ENCODE assay signal across 22 cellular contexts in the genomic region with DNA sequence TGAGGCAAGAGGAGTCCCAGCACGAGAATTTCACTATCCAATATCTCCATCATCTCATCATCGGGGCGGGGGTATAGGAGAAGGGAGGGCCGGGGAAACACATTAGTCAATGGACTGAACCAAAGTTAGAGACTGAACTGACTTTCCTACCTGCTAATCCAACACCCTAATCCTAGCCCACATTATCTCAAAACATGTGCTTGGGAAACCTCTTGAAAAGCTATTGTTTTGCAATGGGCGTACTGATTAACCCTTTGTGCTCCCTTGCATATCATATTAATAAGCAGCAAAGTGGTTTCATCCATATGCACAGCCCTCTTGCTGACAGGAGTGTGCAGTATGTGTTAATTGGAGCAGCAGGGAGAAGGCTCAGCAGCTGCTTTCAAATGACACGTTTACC.
DNase-seq lines count a peak whose midpoint lies in the region; ATAC-seq and TF ChIP-seq lines count a peak whose summit lies in the region.
"Had no signal": no experiment of that assay in that cellular context is flagged by ENCODE, and none has a peak within 500 bp of the region (broad histone marks: within the 10 kb centered on the region; RNA-seq: fewer than 3 reads in every experiment).

No MANE protein-coding gene starts in this region.

- no peak for TF ChIP-seq CTCF in brain (conservative IDR thresholded peaks at IDR 0.05)

- H3K4me3 Mint-ChIP-seq in brain = peak overlapping the region; percentile 83 to 94 (median 89)
- H3K4me3 Mint-ChIP-seq: CD4-positive, alpha-beta T cell; effector memory CD8-positive, alpha-beta T cell; stimulated activated memory B cell treated with anti-CD40 and anti-IgM and Interleukin-4, amounts not matched to agents 10 μg/mL and 1 μg/mL and 100 μg/mL, for 72 hours had no signal

- H3K9me3 Mint-ChIP-seq in brain = no peaks in the 10 kb centered on the region
- H3K9me3 Mint-ChIP-seq: activated naive CD4-positive, alpha-beta T cell treated with anti-CD3 and anti-CD28 coated beads, Interleukin-2, amount 50 U/mL, for 72 hours; CD4-positive, alpha-beta T cell; effector memory CD8-positive, alpha-beta T cell; stimulated activated memory B cell treated with anti-CD40 and anti-IgM and Interleukin-4, amounts not matched to agents 10 μg/mL and 1 μg/mL and 100 μg/mL, for 72 hours had no signal

- H3K27ac ChIP-seq in substantia nigra (ENCODE audit: low read depth, low read length, poor library complexity, severe bottlenecking) = no peak overlapping the region
- H3K27ac ChIP-seq: A549, cardiac muscle cell, neutrophil, RWPE1, upper lobe of right lung had no signal

- ATAC-seq in GM18867 (IDR thresholded peaks at IDR 0.05; ENCODE audit: unreplicated experiment) = no peak
- ATAC-seq in GM18861 (IDR thresholded peaks at IDR 0.05; ENCODE audit: unreplicated experiment) = no peak
- ATAC-seq: A549; activated naive CD4-positive, alpha-beta T cell treated with anti-CD3 and anti-CD28 coated beads, Interleukin-2, amount 50 U/mL, for 72 hours; effector memory CD8-positive, alpha-beta T cell; stimulated activated memory B cell treated with anti-CD40 and anti-IgM and Interleukin-4, amounts not matched to agents 10 μg/mL and 1 μg/mL and 100 μg/mL, for 72 hours; upper lobe of right lung had no signal

- peaks cover 72% of the 10 kb centered on the region for H3K4me1 Mint-ChIP-seq in brain
- H3K4me1 Mint-ChIP-seq: stimulated activated memory B cell treated with anti-CD40 and anti-IgM and Interleukin-4, amounts not matched to agents 10 μg/mL and 1 μg/mL and 100 μg/mL, for 72 hours had no signal

- no peaks in the 10 kb centered on the region for H3K36me3 Mint-ChIP-seq in brain
- H3K36me3 Mint-ChIP-seq: activated naive CD4-positive, alpha-beta T cell treated with anti-CD3 and anti-CD28 coated beads, Interleukin-2, amount 50 U/mL, for 72 hours; stimulated activated memory B cell treated with anti-CD40 and anti-IgM and Interleukin-4, amounts not matched to agents 10 μg/mL and 1 μg/mL and 100 μg/mL, for 72 hours had no signal

- DNase-seq in COR-L47 (lab: John Stamatoyannopoulos, UW) = peak; percentile 86
- DNase-seq in NCI-H146 treated with DMSO at 0.1 percent for 48 hours (lab: John Stamatoyannopoulos, UW; ENCODE audit: unreplicated experiment) = peak; percentile 97
- peak; percentile 87 for DNase-seq in NCI-H446 treated with DMSO at 0.1 percent for 48 hours (lab: John Stamatoyannopoulos, UW)
- no peak for DNase-seq in substantia nigra (lab: John Stamatoyannopoulos, UW)
- DNase-seq in NK-92 (lab: John Stamatoyannopoulos, UW; ENCODE audit: unreplicated experiment) = no peak
- DNase-seq: activated CD4-positive, alpha-beta T cell treated with anti-CD3 and anti-CD28 coated beads for 1 hour; CD4-positive, alpha-beta T cell; effector memory CD8-positive, alpha-beta T cell; GF-D8; IMR-90; NCI-H1048; T-helper 2 cell; upper lobe of right lung had no signal

- H3K27ac Mint-ChIP-seq in brain = peak overlapping the region; percentile 74 to 98 (median 78)
- H3K27ac Mint-ChIP-seq: activated naive CD4-positive, alpha-beta T cell treated with anti-CD3 and anti-CD28 coated beads, Interleukin-2, amount 50 U/mL, for 72 hours; CD4-positive, alpha-beta T cell; effector memory CD8-positive, alpha-beta T cell; stimulated activated memory B cell treated with anti-CD40 and anti-IgM and Interleukin-4, amounts not matched to agents 10 μg/mL and 1 μg/mL and 100 μg/mL, for 72 hours had no signal

- H3K27me3 Mint-ChIP-seq in brain = peaks cover 5% of the 10 kb centered on the region

Comparison
In these comparisons a context has a peak if more than half of its experiments do, and no peak if none do; other contexts are left out.
1. DNase-seq: peak in COR-L47 (single experiment), NCI-H146 treated with DMSO at 0.1 percent for 48 hours (single experiment) and NCI-H446 treated with DMSO at 0.1 percent for 48 hours (single experiment); none in substantia nigra (0 of 49) and NK-92 (single experiment).